In the genomic region with DNA sequence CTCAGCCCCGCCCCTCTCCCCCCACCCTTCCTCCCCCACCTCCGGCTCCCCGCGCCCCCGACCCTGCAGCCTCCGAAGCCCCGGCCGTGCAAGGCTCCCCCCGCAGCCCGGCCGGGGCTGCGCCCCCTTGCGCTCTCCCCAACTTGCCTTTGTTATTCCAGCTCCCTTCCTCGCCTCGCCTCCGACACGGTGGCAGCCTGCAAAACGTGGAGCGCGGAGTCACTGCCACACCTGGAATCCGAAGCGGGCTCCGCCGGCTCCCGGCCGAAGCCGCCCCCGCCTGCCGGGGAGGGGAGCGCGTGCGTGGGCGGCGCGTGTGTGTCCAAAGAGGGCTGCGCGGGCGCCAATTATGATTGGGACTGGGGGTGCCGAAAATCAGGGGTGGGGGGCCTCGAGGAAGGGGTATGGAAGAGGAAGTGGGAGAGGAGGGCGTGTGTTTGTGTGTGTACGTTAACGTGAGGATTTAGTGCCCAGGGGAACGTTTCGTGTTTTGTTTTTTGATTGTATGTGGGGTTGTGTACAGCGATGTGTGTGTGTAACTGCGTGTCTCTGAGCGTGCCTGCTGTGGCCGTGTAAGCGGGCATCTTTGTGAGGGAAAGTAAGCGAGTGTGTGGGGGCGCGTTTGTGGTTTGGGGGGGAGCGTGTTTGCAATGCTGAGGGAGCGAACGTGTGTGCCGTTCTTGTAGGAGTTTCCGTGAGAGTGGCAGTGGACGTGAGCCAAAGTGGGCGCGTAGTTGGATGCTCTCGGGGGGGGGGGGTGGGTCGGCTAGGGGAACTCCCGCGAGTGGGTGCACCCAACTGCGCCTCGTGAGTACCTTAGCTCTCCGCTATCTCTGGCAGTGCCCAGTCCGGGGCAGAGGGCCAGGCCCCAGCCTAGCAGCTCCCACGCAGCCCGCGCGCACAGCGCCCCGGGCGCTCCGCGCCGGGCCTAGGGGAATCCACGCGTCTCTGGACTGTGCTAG, we compare ENCODE assay signal across 1 cellular context.
A peak's percentile ranks its signal among the peaks of the same experiment; 100 is the strongest.
TF ChIP-seq lines count a peak whose summit lies in the region.

No MANE protein-coding gene starts in this region.

TF ChIP-seq in GM12878, 131 proteins besides CTCF, POLR2A, EP300 and RAD21 (continued from another document and continues in another):
- TF ChIP-seq, protein P1, sequence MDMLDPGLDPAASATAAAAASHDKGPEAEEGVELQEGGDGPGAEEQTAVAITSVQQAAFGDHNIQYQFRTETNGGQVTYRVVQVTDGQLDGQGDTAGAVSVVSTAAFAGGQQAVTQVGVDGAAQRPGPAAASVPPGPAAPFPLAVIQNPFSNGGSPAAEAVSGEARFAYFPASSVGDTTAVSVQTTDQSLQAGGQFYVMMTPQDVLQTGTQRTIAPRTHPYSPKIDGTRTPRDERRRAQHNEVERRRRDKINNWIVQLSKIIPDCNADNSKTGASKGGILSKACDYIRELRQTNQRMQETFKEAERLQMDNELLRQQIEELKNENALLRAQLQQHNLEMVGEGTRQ (IDR thresholded peaks at IDR 0.05; ENCODE audit: borderline replicate concordance, low read depth, low read length) = no peak
- TF ChIP-seq JUND (IDR thresholded peaks at IDR 0.05; ENCODE audit: low read depth, low read length) (0 out of 2 replicates have a peak, but pooled peaks have one; percentile 14), SUZ12 (IDR thresholded peaks at IDR 0.05; ENCODE audit: unreplicated experiment) (no peak), KLF5 (IDR thresholded peaks at IDR 0.05; ENCODE audit: partially characterized antibody) (peak; percentile 38), BCL11A (IDR thresholded peaks at IDR 0.05; ENCODE audit: low read depth, low read length) (no peak), BHLHE40 (IDR thresholded peaks at IDR 0.05; ENCODE audit: borderline replicate concordance in 1 of 2, low read depth in 2 of 2, low read length in 1 of 2) (peak; percentile 65 to 75; a peak in 3 of 4 replicates), ZNF24 (IDR thresholded peaks at IDR 0.05) (no peak), FOXK2 (IDR thresholded peaks at IDR 0.05) (0 out of 2 replicates have a peak, but pooled peaks have one; percentile 8), RFX5 (IDR thresholded peaks at IDR 0.05; ENCODE audit: low read depth, low read length) (no peak), STAT1 (conservative IDR thresholded peaks at IDR 0.05) (peak; percentile 77; the same call in 1 of the 2 replicates), TAF1 (IDR thresholded peaks at IDR 0.05; ENCODE audit: borderline replicate concordance, low read depth, low read length) (no peak), YBX1 (IDR thresholded peaks at IDR 0.05) (no peak), MEF2B (IDR thresholded peaks at IDR 0.05; ENCODE audit: partially characterized antibody, poor library complexity, severe bottlenecking) (peak; percentile 47), SRF (IDR thresholded peaks at IDR 0.05; ENCODE audit: low read depth in 2 of 2, low read length in 2 of 2) (no peak), RBBP5 (conservative IDR thresholded peaks at IDR 0.05) (no peak), PAX8 (IDR thresholded peaks at IDR 0.05) (no peak), TCF3 (IDR thresholded peaks at IDR 0.05; ENCODE audit: borderline replicate concordance, insufficient read depth, low read depth, low read length) (peak; percentile 77), ZNF217 (IDR thresholded peaks at IDR 0.05) (peak; percentile 29; the same call in 1 of the 2 replicates), ZBED1 (IDR thresholded peaks at IDR 0.05; ENCODE audit: borderline replicate concordance) (no peak), NR2F1 (conservative IDR thresholded peaks at IDR 0.05) (no peak), CHD1 (IDR thresholded peaks at IDR 0.05; ENCODE audit: low read depth, low read length) (no peak), IKZF2 (IDR thresholded peaks at IDR 0.05) (peak; percentile 82 to 89), EED (IDR thresholded peaks at IDR 0.05; ENCODE audit: low read depth) (no peak), NR2C2 (IDR thresholded peaks at IDR 0.05; ENCODE audit: borderline replicate concordance, control insufficient read depth, insufficient read length, low read depth) (no peak), YY1 (IDR thresholded peaks at IDR 0.05; ENCODE audit: low read depth, low read length) (peak; percentile 77), TCF12 (IDR thresholded peaks at IDR 0.05; ENCODE audit: low read depth, low read length) (0 out of 2 replicates have a peak, but pooled peaks have one; percentile 47), POU2F2 (IDR thresholded peaks at IDR 0.05; ENCODE audit: borderline replicate concordance, low read depth, low read length) (no peak), NFIC (IDR thresholded peaks at IDR 0.05; ENCODE audit: low read depth, low read length) (no peak), HDAC2 (IDR thresholded peaks at IDR 0.05) (no peak), HCFC1 (IDR thresholded peaks at IDR 0.05; ENCODE audit: low read length) (no peak), ZZZ3 (IDR thresholded peaks at IDR 0.05; ENCODE audit: control insufficient read depth, insufficient read length, low read depth) (no peak), DPF2 (IDR thresholded peaks at IDR 0.05) (peak; percentile 80; the same call in 1 of the 2 replicates), NRF1 (conservative IDR thresholded peaks at IDR 0.05; ENCODE audit: low read depth, low read length) (peak; percentile 16; the same call in 1 of the 2 replicates), MXI1 (IDR thresholded peaks at IDR 0.05; ENCODE audit: low read depth, low read length) (no peak), SREBF2 (IDR thresholded peaks at IDR 0.05; ENCODE audit: low read length) (no peak), PAX5 (IDR thresholded peaks at IDR 0.05; ENCODE audit: borderline replicate concordance, low read depth, low read length) (no peak), MTA3 (IDR thresholded peaks at IDR 0.05; ENCODE audit: borderline replicate concordance, low read length) (no peak), FOXM1 (IDR thresholded peaks at IDR 0.05; ENCODE audit: low read depth, low read length) (no peak)
- TF ChIP-seq, protein P2, sequence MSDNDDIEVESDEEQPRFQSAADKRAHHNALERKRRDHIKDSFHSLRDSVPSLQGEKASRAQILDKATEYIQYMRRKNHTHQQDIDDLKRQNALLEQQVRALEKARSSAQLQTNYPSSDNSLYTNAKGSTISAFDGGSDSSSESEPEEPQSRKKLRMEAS (IDR thresholded peaks at IDR 0.05; ENCODE audit: low read depth, low read length) = 0 out of 2 replicates have a peak, but pooled peaks have one; percentile 39
- TF ChIP-seq, protein P3, sequence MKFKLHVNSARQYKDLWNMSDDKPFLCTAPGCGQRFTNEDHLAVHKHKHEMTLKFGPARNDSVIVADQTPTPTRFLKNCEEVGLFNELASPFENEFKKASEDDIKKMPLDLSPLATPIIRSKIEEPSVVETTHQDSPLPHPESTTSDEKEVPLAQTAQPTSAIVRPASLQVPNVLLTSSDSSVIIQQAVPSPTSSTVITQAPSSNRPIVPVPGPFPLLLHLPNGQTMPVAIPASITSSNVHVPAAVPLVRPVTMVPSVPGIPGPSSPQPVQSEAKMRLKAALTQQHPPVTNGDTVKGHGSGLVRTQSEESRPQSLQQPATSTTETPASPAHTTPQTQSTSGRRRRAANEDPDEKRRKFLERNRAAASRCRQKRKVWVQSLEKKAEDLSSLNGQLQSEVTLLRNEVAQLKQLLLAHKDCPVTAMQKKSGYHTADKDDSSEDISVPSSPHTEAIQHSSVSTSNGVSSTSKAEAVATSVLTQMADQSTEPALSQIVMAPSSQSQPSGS (IDR thresholded peaks at IDR 0.05; ENCODE audit: low read length) = no peak
- TF ChIP-seq, protein P4, sequence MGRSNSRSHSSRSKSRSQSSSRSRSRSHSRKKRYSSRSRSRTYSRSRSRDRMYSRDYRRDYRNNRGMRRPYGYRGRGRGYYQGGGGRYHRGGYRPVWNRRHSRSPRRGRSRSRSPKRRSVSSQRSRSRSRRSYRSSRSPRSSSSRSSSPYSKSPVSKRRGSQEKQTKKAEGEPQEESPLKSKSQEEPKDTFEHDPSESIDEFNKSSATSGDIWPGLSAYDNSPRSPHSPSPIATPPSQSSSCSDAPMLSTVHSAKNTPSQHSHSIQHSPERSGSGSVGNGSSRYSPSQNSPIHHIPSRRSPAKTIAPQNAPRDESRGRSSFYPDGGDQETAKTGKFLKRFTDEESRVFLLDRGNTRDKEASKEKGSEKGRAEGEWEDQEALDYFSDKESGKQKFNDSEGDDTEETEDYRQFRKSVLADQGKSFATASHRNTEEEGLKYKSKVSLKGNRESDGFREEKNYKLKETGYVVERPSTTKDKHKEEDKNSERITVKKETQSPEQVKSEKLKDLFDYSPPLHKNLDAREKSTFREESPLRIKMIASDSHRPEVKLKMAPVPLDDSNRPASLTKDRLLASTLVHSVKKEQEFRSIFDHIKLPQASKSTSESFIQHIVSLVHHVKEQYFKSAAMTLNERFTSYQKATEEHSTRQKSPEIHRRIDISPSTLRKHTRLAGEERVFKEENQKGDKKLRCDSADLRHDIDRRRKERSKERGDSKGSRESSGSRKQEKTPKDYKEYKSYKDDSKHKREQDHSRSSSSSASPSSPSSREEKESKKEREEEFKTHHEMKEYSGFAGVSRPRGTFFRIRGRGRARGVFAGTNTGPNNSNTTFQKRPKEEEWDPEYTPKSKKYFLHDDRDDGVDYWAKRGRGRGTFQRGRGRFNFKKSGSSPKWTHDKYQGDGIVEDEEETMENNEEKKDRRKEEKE (IDR thresholded peaks at IDR 0.05) = no peak
- TF ChIP-seq, protein P5, sequence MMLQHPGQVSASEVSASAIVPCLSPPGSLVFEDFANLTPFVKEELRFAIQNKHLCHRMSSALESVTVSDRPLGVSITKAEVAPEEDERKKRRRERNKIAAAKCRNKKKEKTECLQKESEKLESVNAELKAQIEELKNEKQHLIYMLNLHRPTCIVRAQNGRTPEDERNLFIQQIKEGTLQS (IDR thresholded peaks at IDR 0.05; ENCODE audit: borderline replicate concordance, extremely low read depth, low read depth, low read length) = no peak
- TF ChIP-seq, protein P6, sequence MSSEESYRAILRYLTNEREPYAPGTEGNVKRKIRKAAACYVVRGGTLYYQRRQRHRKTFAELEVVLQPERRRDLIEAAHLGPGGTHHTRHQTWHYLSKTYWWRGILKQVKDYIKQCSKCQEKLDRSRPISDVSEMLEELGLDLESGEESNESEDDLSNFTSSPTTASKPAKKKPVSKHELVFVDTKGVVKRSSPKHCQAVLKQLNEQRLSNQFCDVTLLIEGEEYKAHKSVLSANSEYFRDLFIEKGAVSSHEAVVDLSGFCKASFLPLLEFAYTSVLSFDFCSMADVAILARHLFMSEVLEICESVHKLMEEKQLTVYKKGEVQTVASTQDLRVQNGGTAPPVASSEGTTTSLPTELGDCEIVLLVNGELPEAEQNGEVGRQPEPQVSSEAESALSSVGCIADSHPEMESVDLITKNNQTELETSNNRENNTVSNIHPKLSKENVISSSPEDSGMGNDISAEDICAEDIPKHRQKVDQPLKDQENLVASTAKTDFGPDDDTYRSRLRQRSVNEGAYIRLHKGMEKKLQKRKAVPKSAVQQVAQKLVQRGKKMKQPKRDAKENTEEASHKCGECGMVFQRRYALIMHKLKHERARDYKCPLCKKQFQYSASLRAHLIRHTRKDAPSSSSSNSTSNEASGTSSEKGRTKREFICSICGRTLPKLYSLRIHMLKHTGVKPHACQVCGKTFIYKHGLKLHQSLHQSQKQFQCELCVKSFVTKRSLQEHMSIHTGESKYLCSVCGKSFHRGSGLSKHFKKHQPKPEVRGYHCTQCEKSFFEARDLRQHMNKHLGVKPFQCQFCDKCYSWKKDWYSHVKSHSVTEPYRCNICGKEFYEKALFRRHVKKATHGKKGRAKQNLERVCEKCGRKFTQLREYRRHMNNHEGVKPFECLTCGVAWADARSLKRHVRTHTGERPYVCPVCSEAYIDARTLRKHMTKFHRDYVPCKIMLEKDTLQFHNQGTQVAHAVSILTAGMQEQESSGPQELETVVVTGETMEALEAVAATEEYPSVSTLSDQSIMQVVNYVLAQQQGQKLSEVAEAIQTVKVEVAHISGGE (CRISPR knock-in tag; IDR thresholded peaks at IDR 0.05) = no peak
- TF ChIP-seq, protein P7, sequence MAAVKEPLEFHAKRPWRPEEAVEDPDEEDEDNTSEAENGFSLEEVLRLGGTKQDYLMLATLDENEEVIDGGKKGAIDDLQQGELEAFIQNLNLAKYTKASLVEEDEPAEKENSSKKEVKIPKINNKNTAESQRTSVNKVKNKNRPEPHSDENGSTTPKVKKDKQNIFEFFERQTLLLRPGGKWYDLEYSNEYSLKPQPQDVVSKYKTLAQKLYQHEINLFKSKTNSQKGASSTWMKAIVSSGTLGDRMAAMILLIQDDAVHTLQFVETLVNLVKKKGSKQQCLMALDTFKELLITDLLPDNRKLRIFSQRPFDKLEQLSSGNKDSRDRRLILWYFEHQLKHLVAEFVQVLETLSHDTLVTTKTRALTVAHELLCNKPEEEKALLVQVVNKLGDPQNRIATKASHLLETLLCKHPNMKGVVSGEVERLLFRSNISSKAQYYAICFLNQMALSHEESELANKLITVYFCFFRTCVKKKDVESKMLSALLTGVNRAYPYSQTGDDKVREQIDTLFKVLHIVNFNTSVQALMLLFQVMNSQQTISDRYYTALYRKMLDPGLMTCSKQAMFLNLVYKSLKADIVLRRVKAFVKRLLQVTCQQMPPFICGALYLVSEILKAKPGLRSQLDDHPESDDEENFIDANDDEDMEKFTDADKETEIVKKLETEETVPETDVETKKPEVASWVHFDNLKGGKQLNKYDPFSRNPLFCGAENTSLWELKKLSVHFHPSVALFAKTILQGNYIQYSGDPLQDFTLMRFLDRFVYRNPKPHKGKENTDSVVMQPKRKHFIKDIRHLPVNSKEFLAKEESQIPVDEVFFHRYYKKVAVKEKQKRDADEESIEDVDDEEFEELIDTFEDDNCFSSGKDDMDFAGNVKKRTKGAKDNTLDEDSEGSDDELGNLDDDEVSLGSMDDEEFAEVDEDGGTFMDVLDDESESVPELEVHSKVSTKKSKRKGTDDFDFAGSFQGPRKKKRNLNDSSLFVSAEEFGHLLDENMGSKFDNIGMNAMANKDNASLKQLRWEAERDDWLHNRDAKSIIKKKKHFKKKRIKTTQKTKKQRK (IDR thresholded peaks at IDR 0.05; ENCODE audit: low read depth, low read length) = no peak
- TF ChIP-seq, protein P8, sequence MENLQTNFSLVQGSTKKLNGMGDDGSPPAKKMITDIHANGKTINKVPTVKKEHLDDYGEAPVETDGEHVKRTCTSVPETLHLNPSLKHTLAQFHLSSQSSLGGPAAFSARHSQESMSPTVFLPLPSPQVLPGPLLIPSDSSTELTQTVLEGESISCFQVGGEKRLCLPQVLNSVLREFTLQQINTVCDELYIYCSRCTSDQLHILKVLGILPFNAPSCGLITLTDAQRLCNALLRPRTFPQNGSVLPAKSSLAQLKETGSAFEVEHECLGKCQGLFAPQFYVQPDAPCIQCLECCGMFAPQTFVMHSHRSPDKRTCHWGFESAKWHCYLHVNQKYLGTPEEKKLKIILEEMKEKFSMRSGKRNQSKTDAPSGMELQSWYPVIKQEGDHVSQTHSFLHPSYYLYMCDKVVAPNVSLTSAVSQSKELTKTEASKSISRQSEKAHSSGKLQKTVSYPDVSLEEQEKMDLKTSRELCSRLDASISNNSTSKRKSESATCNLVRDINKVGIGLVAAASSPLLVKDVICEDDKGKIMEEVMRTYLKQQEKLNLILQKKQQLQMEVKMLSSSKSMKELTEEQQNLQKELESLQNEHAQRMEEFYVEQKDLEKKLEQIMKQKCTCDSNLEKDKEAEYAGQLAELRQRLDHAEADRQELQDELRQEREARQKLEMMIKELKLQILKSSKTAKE (IDR thresholded peaks at IDR 0.05; ENCODE audit: low read depth, poor library complexity, severe bottlenecking) = no peak
